ENCODE assay signal across 24 cellular contexts in genomic region chr2:13495039-13495438, GRCh38.
DNase-seq lines count a peak whose midpoint lies in the region; ATAC-seq and TF ChIP-seq lines count a peak whose summit lies in the region.
"Had no signal": no experiment of that assay in that cellular context is flagged by ENCODE, and none has a peak within 500 bp of the region (broad histone marks: within the 10 kb centered on the region; RNA-seq: fewer than 3 reads in every experiment).

No MANE protein-coding gene starts in this region.

- H3K4me2 ChIP-seq in MM.1S (ENCODE audit: low read depth, low read length): no peak overlapping the region
- H3K4me2 ChIP-seq in Karpas-422 (ENCODE audit: low read depth, low read length, poor library complexity, severe bottlenecking): no peak overlapping the region
- H3K4me2 ChIP-seq: KMS-11, PC-9, SK-N-SH had no signal

- H3K4me3 ChIP-seq in MM.1S (ENCODE audit: low read length) (no peak overlapping the region), Karpas-422 (ENCODE audit: low read length) (no peak overlapping the region)
- H3K4me3 ChIP-seq: GM23248, PC-9 had no signal

- H3K79me2 ChIP-seq in MM.1S (ENCODE audit: low read length) (no peaks in the 10 kb centered on the region), Karpas-422 (ENCODE audit: low read length) (no peaks in the 10 kb centered on the region)

- intact Hi-C loops in left ventricle myocardium superior (cut with micrococcal nuclease): no loop called here
- intact Hi-C loops in sciatic nerve (cut with DNase I): no loop called here

- no peak overlapping the region for H3K9ac ChIP-seq in MM.1S (ENCODE audit: low read length)
- no peak overlapping the region for H3K9ac ChIP-seq in Karpas-422 (ENCODE audit: low read length)
- H3K9ac ChIP-seq: GM23248, KMS-11, SK-N-SH had no signal

- no peaks in the 10 kb centered on the region for H3K36me3 ChIP-seq in MM.1S (replicated peaks; ENCODE audit: insufficient read depth, low read length)
- no peaks in the 10 kb centered on the region for H3K36me3 ChIP-seq in Karpas-422 (ENCODE audit: insufficient read depth, low read length)

- H3K9me2 ChIP-seq in MM.1S (replicated peaks; ENCODE audit: insufficient read depth, low read length) (no peaks in the 10 kb centered on the region), Karpas-422 (replicated peaks; ENCODE audit: insufficient read depth, low read length) (no peaks in the 10 kb centered on the region)
- H3K9me2 ChIP-seq: SK-N-SH had no signal

- H3K27ac ChIP-seq in MM.1S (ENCODE audit: low read length) (no peak overlapping the region), Karpas-422 (ENCODE audit: low read length) (no peak overlapping the region)
- H3K27ac ChIP-seq: C4-2B, GM23248, KMS-11, PC-9 had no signal

- ATAC-seq in GM18498 (IDR thresholded peaks at IDR 0.05; ENCODE audit: unreplicated experiment): peak; percentile 57
- ATAC-seq in GM18868 (IDR thresholded peaks at IDR 0.05; ENCODE audit: unreplicated experiment): peak; percentile 63
- ATAC-seq in HG03045 (IDR thresholded peaks at IDR 0.05; ENCODE audit: unreplicated experiment): peak; percentile 48
- ATAC-seq in left ventricle myocardium superior: no peak
- ATAC-seq in sciatic nerve: no peak
- ATAC-seq: HCT116 had no signal

- no peak overlapping the region for H2AFZ ChIP-seq in MM.1S (ENCODE audit: low read length)
- no peak overlapping the region for H2AFZ ChIP-seq in Karpas-422 (ENCODE audit: low read length)
- H2AFZ ChIP-seq: GM23248, PC-9 had no signal

- H3K4me1 ChIP-seq in MM.1S (ENCODE audit: low read length) (peaks cover 5% of the 10 kb centered on the region; the same call in 1 of the 2 replicates), Karpas-422 (ENCODE audit: low read length) (no peaks in the 10 kb centered on the region)

- no peak for TF ChIP-seq CTCF in MM.1S (IDR thresholded peaks at IDR 0.05; ENCODE audit: low read length)

- H4K20me1 ChIP-seq in MM.1S (ENCODE audit: insufficient read depth, low read length): no peaks in the 10 kb centered on the region
- no peaks in the 10 kb centered on the region for H4K20me1 ChIP-seq in Karpas-422 (ENCODE audit: insufficient read depth, low read depth, low read length)

- DNase-seq in MM.1S: peak; percentile 24
- DNase-seq in left ventricle myocardium superior: no peak
- DNase-seq in sciatic nerve (ENCODE audit: low spot score): no peak
- no peak for DNase-seq in Karpas-422
- no peak for DNase-seq in NCI-H446 treated with DMSO at 0.1 percent for 48 hours (lab: John Stamatoyannopoulos, UW)
- DNase-seq: DMS53, GDM1, GM23248, IMR-90, NCI-H1694, NCI-H2081, NCI-H2171 treated with DMSO at 0.1 percent for 48 hours, NCI-H69, PC-9, RPMI8226, SIG-M5, SK-N-SH, T-helper 2 cell had no signal

- no peaks in the 10 kb centered on the region for H3K9me3 ChIP-seq in MM.1S (replicated peaks; ENCODE audit: insufficient read depth, low read length)
- no peaks in the 10 kb centered on the region for H3K9me3 ChIP-seq in Karpas-422 (ENCODE audit: low read length)
- H3K9me3 ChIP-seq: SK-N-SH had no signal

- no peaks in the 10 kb centered on the region for H3F3A ChIP-seq in MM.1S (ENCODE audit: insufficient read depth, low read length)

- H3K27me3 ChIP-seq in MM.1S (replicated peaks; ENCODE audit: insufficient read depth, low read length) (no peaks in the 10 kb centered on the region), Karpas-422 (ENCODE audit: low read length) (no peaks in the 10 kb centered on the region)

Comparison
In these comparisons a context has a peak if more than half of its experiments do, and no peak if none do; other contexts are left out.
1. ATAC-seq: peak in GM18498 (single experiment), GM18868 (single experiment) and HG03045 (single experiment); none in left ventricle myocardium superior (single experiment) and sciatic nerve (single experiment).